In genomic region chr2:204432196-204432595, GRCh38 we compare ENCODE assay signal across 18 cellular contexts.
A peak's percentile ranks its signal among the peaks of the same experiment; 100 is the strongest.
DNase-seq lines count a peak whose midpoint lies in the region; ATAC-seq and TF ChIP-seq lines count a peak whose summit lies in the region.
"Had no signal": no experiment of that assay in that cellular context is flagged by ENCODE, and none has a peak within 500 bp of the region (broad histone marks: within the 10 kb centered on the region; RNA-seq: fewer than 3 reads in every experiment).

No MANE protein-coding gene starts in this region.

- H3K36me3 ChIP-seq in HEK293 (ENCODE audit: control insufficient read depth in 2 of 2, insufficient read depth in 1 of 2, low read length in 2 of 2) (no peaks in the 10 kb centered on the region), upper lobe of left lung (no peaks in the 10 kb centered on the region)
- H3K36me3 ChIP-seq: BE2C, BLaER1 had no signal

- H3K27me3 ChIP-seq in upper lobe of left lung: no peaks in the 10 kb centered on the region
- H3K27me3 ChIP-seq: BE2C, BLaER1 had no signal

- POLR2A ChIA-PET in HEK293 (lab: Yijun Ruan, JAX): no interaction called here

- 95 to 98% methylated on average over 6 of the region's 6 CpGs for WGBS in upper lobe of left lung, 2 donors

- H3K4me3 ChIP-seq in HEK293 (ENCODE audit: low read depth, low read length): no peak overlapping the region
- no peak overlapping the region for H3K4me3 ChIP-seq in upper lobe of left lung
- H3K4me3 ChIP-seq: BLaER1 had no signal

- H3K4me1 ChIP-seq in HEK293 (ENCODE audit: control insufficient read depth, insufficient read depth, low read length) (no peaks in the 10 kb centered on the region), upper lobe of left lung (no peaks in the 10 kb centered on the region)
- H3K4me1 ChIP-seq: BE2C, BLaER1 had no signal

- in situ Hi-C loops in Caki2 (cut with HindIII; ENCODE audit: low pct_unique_long_range_greater_than_20kb, low sequenced_read_pairs): no loop called here

- CTCF ChIA-PET in HEK293 (lab: Yijun Ruan, JAX): no interaction called here

- no peak for TF ChIP-seq POLR2A in upper lobe of left lung (IDR thresholded peaks at IDR 0.05)

- peak; percentile 12 for DNase-seq in Caki2 (ENCODE audit: low read depth)
- peak; percentile 32 for DNase-seq in OCI-M1 (lab: John Stamatoyannopoulos, UW)
- DNase-seq in nucleus accumbens (lab: John Stamatoyannopoulos, UW): no peak
- no peak for DNase-seq in upper lobe of left lung
- DNase-seq: 8988T; ACHN; BE2C; C1 segment of cervical spinal cord; Calu3; CD4-positive, alpha-beta memory T cell; CD4-positive, CD25-positive, alpha-beta regulatory T cell; CD8-positive, alpha-beta memory T cell; COR-L47; DMS79 treated with DMSO at 0.1 percent for 48 hours; GF-D8 had no signal

- TF ChIP-seq EP300 in upper lobe of left lung (IDR thresholded peaks at IDR 0.05): no peak

- H3K27ac ChIP-seq in HEK293 (ENCODE audit: extremely low read depth, low read depth, low read length) (no peak overlapping the region), upper lobe of left lung (no peak overlapping the region)
- H3K27ac ChIP-seq: BLaER1 had no signal

- no peaks in the 10 kb centered on the region for H3K9me3 ChIP-seq in HEK293 (ENCODE audit: control insufficient read depth, insufficient read depth, low read depth, low read length)
- peaks cover 0 to 23% (median 6%) of the 10 kb centered on the region in 4 donors for H3K9me3 ChIP-seq in upper lobe of left lung
- H3K9me3 ChIP-seq: BE2C had no signal

- no peak for ATAC-seq in upper lobe of left lung (ENCODE audit: low FRiP score in 2 of 2)
- no peak for ATAC-seq in GM19463 (IDR thresholded peaks at IDR 0.05; ENCODE audit: unreplicated experiment)

- TF ChIP-seq CTCF in HEK293 (tag by site-specific recombination; IDR thresholded peaks at IDR 0.05) (no peak), upper lobe of left lung (IDR thresholded peaks at IDR 0.05) (no peak)

TF ChIP-seq in HEK293, 187 proteins besides CTCF, POLR2A, EP300 and RAD21:
- TF ChIP-seq SETDB1 (IDR thresholded peaks at IDR 0.05; ENCODE audit: insufficient read length, low read length) (peak; percentile 67), ZNF514 (tag by site-specific recombination; IDR thresholded peaks at IDR 0.05) (no peak), MEIS1 (CRISPR knock-in tag; IDR thresholded peaks at IDR 0.05; ENCODE audit: borderline replicate concordance) (no peak)

Comparison
In these comparisons a context has a peak if more than half of its experiments do, and no peak if none do; other contexts are left out.
1. DNase-seq: peak in Caki2 (single experiment) and OCI-M1 (single experiment); none in nucleus accumbens (0 of 56) and upper lobe of left lung (0 of 2).